9 cellular contexts compared by ENCODE assay signal in genomic region chr1:197675475-197676324, GRCh38.
A peak's percentile ranks its signal among the peaks of the same experiment; 100 is the strongest.
DNase-seq lines count a peak whose midpoint lies in the region; ATAC-seq, FAIRE-seq and TF ChIP-seq lines count a peak whose summit lies in the region.
"Had no signal": no experiment of that assay in that cellular context is flagged by ENCODE, and none has a peak within 500 bp of the region (broad histone marks: within the 10 kb centered on the region; RNA-seq: fewer than 3 reads in every experiment).

No MANE protein-coding gene starts in this region.

- TF ChIP-seq POLR2A in GM18505 (IDR thresholded peaks at IDR 0.05; ENCODE audit: borderline replicate concordance, extremely low read depth, insufficient read depth, insufficient read length) = no peak

- peak; percentile 65 for ATAC-seq in mucosa of descending colon
- no peak for ATAC-seq in HG03432 (IDR thresholded peaks at IDR 0.05; ENCODE audit: unreplicated experiment)
- no peak for ATAC-seq in GM18505 (IDR thresholded peaks at IDR 0.05; ENCODE audit: unreplicated experiment)
- ATAC-seq: activated CD4-positive, CD25-positive, alpha-beta regulatory T cell treated with anti-CD3 and anti-CD28 coated beads, Interleukin-2, amount 50 U/mL, for 24 hours had no signal

- H3K36me3 Mint-ChIP-seq in chondrocyte (ENCODE audit: low read depth) = no peaks in the 10 kb centered on the region

- peaks cover 23% of the 10 kb centered on the region for H3K4me1 Mint-ChIP-seq in chondrocyte (ENCODE audit: low read depth)

- H3K9me3 ChIP-seq in mucosa of descending colon = no peaks in the 10 kb centered on the region

- no peak for FAIRE-seq in HTR-8/SVneo (lab: Jason Lieb, UNC)

- intact Hi-C loops in mucosa of descending colon (cut with DNase I, micrococcal nuclease) = no loop called here

- no peaks in the 10 kb centered on the region for H3K9me3 Mint-ChIP-seq in chondrocyte (ENCODE audit: low read depth)

- TF ChIP-seq CTCF in chondrocyte (IDR thresholded peaks at IDR 0.05) (no peak), mucosa of descending colon (IDR thresholded peaks at IDR 0.05) (no peak)

- H3K4me3 ChIP-seq in mucosa of descending colon = no peak overlapping the region

- H3K4me1 ChIP-seq in mucosa of descending colon (ENCODE audit: low read depth) = no peaks in the 10 kb centered on the region

- no peak overlapping the region for H3K27ac Mint-ChIP-seq in chondrocyte (ENCODE audit: unreplicated experiment)

- peak overlapping the region; percentile 52 for H3K4me3 Mint-ChIP-seq in chondrocyte (ENCODE audit: unreplicated experiment)

- H3K36me3 ChIP-seq in mucosa of descending colon (ENCODE audit: low read depth) = no peaks in the 10 kb centered on the region

- DNase-seq in Ammon's horn (ENCODE audit: low spot score) (peak; percentile 13), NCI-H187 (lab: John Stamatoyannopoulos, UW) (peak; percentile 1 to 29), chondrocyte (ENCODE audit: low spot score) (no peak), mucosa of descending colon (peak in 1 of 3 donors; percentile 18), NCI-H146 treated with DMSO at 0.1 percent for 48 hours (lab: John Stamatoyannopoulos, UW; ENCODE audit: unreplicated experiment) (no peak), HTR-8/SVneo (ENCODE audit: insufficient read length, low spot score) (no peak)

- no peaks in the 10 kb centered on the region for H3K27me3 Mint-ChIP-seq in chondrocyte (ENCODE audit: low read depth)

Comparison
In these comparisons a context has a peak if more than half of its experiments do, and no peak if none do; other contexts are left out.
1. DNase-seq: peak in Ammon's horn (single experiment) and NCI-H187 (2 of 2); none in chondrocyte (single experiment), NCI-H146 treated with DMSO at 0.1 percent for 48 hours (single experiment) and HTR-8/SVneo (single experiment).